Comparison of ENCODE assay signal across 16 cellular contexts in the genomic region with DNA sequence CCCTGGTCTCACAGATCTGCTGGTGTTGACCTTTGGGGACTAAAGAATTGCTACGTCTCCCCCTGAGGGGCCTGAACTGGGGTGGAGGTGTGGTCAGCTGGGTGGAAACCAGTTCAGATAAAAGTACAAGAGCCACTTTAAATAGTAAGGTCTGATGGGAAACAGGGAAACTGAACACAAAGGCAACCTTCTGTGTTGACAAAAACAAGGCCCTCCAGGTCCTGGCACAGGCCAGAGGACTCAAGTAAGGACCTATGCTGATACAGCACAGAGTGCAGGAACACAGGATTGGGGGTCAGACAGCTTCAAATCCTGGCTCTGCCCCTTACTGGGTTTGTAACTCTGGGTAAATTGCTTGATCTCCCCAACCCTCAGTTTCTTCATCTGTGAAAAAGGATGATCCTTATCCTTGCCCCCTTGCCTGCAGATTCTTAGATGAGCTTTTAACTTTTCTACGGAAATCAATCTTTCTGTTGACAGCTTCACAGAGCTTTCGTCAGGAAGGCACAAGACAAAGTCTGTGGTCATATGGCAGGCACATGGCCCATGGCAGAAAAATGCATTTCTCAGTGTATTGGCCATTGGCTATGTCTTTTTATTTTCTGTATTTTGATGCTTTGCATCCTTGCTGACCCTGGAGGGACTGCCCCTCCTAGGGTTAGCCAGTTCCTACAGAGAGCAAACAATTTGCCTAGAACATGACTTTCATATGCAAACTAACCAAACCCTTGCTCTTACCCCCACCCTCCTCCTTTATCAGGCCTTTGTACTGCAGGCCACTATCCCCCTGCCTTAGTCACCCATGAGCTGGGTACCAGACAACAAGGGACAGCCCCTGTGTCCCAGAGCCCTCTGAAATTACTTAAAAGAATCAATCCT. TPM values are rescaled to one million over a fixed set of nuclear protein-coding genes. Genes with fewer than 3 reads are reported as not detected.
"Had no signal": no experiment of that assay in that cellular context is flagged by ENCODE, and none has a peak within 500 bp of the region (broad histone marks: within the 10 kb centered on the region; RNA-seq: fewer than 3 reads in every experiment).

No MANE protein-coding gene starts in this region.

- H3K27ac Mint-ChIP-seq: activated CD4-positive, alpha-beta T cell treated with anti-CD3 and anti-CD28 coated beads, Interleukin-2, amount 10 ng/mL, durations not matched to agents 7 days and 5 days; activated naive CD8-positive, alpha-beta T cell treated with anti-CD3 and anti-CD28 coated beads, Interleukin-2, amount 50 U/mL, for 24 hours; immature natural killer cell; T-helper 2 cell treated with Interferon-gamma antibody and Interleukin-4, amounts not matched to agents 5 μg/mL and 100 μg/mL, for 36 hours had no signal

- H3K36me3 Mint-ChIP-seq: immature natural killer cell had no signal

- H3K4me3 Mint-ChIP-seq: activated CD4-positive, alpha-beta T cell treated with anti-CD3 and anti-CD28 coated beads, Interleukin-2, amount 10 ng/mL, durations not matched to agents 7 days and 5 days; activated naive CD8-positive, alpha-beta T cell treated with anti-CD3 and anti-CD28 coated beads, Interleukin-2, amount 50 U/mL, for 24 hours; immature natural killer cell; T-helper 2 cell treated with Interferon-gamma antibody and Interleukin-4, amounts not matched to agents 5 μg/mL and 100 μg/mL, for 36 hours had no signal

- H3K4me3 ChIP-seq: breast epithelium, dorsolateral prefrontal cortex, lower lobe of right lung, pancreas, thyroid gland had no signal

- H3K27ac ChIP-seq: breast epithelium, dorsolateral prefrontal cortex, lower lobe of right lung, pancreas, thyroid gland had no signal

- ATAC-seq: activated naive CD8-positive, alpha-beta T cell treated with anti-CD3 and anti-CD28 coated beads, Interleukin-2, amount 50 U/mL, for 24 hours; esophagus mucosa; lower lobe of right lung; pancreas had no signal

- H3K9me3 Mint-ChIP-seq: activated CD4-positive, alpha-beta T cell treated with anti-CD3 and anti-CD28 coated beads, Interleukin-2, amount 10 ng/mL, durations not matched to agents 7 days and 5 days; activated naive CD8-positive, alpha-beta T cell treated with anti-CD3 and anti-CD28 coated beads, Interleukin-2, amount 50 U/mL, for 24 hours; immature natural killer cell; T-helper 2 cell treated with Interferon-gamma antibody and Interleukin-4, amounts not matched to agents 5 μg/mL and 100 μg/mL, for 36 hours had no signal

- H3K27me3 ChIP-seq: breast epithelium, pancreas, thyroid gland had no signal

- DNase-seq: activated CD4-positive, alpha-beta T cell treated with anti-CD3 and anti-CD28 coated beads, Interleukin-2, amount 10 ng/mL, durations not matched to agents 7 days and 5 days; activated CD8-positive, alpha-beta memory T cell treated with anti-CD3 and anti-CD28 coated beads for 24 hours; activated naive CD4-positive, alpha-beta T cell; activated naive CD8-positive, alpha-beta T cell treated with anti-CD3 and anti-CD28 coated beads, Interleukin-2, amount 50 U/mL, for 24 hours; aorta; hippocampal formation; immature natural killer cell; lower lobe of right lung; pancreas; stimulated activated CD4-positive, alpha-beta T cell treated with anti-CD3 and anti-CD28 coated beads, Interleukin-1b, Interleukin-23, amount 100 ng/mL, for 48 hours had no signal

- H3K27me3 Mint-ChIP-seq: activated CD4-positive, alpha-beta T cell treated with anti-CD3 and anti-CD28 coated beads, Interleukin-2, amount 10 ng/mL, durations not matched to agents 7 days and 5 days had no signal

- H3K4me1 Mint-ChIP-seq: activated CD4-positive, alpha-beta T cell treated with anti-CD3 and anti-CD28 coated beads, Interleukin-2, amount 10 ng/mL, durations not matched to agents 7 days and 5 days; activated naive CD8-positive, alpha-beta T cell treated with anti-CD3 and anti-CD28 coated beads, Interleukin-2, amount 50 U/mL, for 24 hours; immature natural killer cell had no signal

- H3K4me1 ChIP-seq: breast epithelium, lower lobe of right lung, pancreas, thyroid gland had no signal

- H3K36me3 ChIP-seq: breast epithelium, lower lobe of right lung, pancreas, thyroid gland had no signal

- H3K9me3 ChIP-seq: breast epithelium, lower lobe of right lung, pancreas, thyroid gland had no signal

- FAIRE-seq: endometrium, pancreas had no signal

RNA-seq across cellular contexts. Expression of gene NOX5, which starts 24.4 kb away (rescaled TPM):
- total RNA-seq: activated CD4-positive, alpha-beta T cell treated with anti-CD3 and anti-CD28 coated beads, Interleukin-2, amount 10 ng/mL, durations not matched to agents 7 days and 5 days; lower lobe of right lung had no signal
